ENCODE assay signal across 11 cellular contexts in genomic region chr18:8949206-8949605, GRCh38.
DNase-seq lines count a peak whose midpoint lies in the region; ATAC-seq, FAIRE-seq and TF ChIP-seq lines count a peak whose summit lies in the region.
"Had no signal": no experiment of that assay in that cellular context is flagged by ENCODE, and none has a peak within 500 bp of the region (broad histone marks: within the 10 kb centered on the region; RNA-seq: fewer than 3 reads in every experiment).

No MANE protein-coding gene starts in this region.

- peak overlapping the region; percentile 70 to 91 (median 84) for H3K4me2 ChIP-seq in BLaER1 treated with 17β-estradiol and CSF1 and Interleukin-3, amounts not matched to agents 10 nM and 100 nM
- H3K4me2 ChIP-seq in astrocyte (ENCODE audit: low read length) (peak overlapping the region; percentile 77), neuronal stem cell (ENCODE audit: insufficient read depth, low read length, poor library complexity, severe bottlenecking) (no peak overlapping the region)

- no peak overlapping the region for H3K4me3 Mint-ChIP-seq in astrocyte (ENCODE audit: unreplicated experiment)
- H3K4me3 Mint-ChIP-seq in naive thymus-derived CD8-positive, alpha-beta T cell = no peak overlapping the region
- H3K4me3 Mint-ChIP-seq: natural killer cell treated with Interleukin-12 subunit alpha and Interleukin-12 subunit beta and Interleukin-15 and Interleukin-18, amount 100 ng/mL, for 72 hours had no signal

- no peak for TF ChIP-seq CTCF in astrocyte (IDR thresholded peaks at IDR 0.05; ENCODE audit: insufficient read depth, low read depth, low read length)

- no peaks in the 10 kb centered on the region for H3K79me2 ChIP-seq in astrocyte (ENCODE audit: insufficient read depth, low read length)

- no peak overlapping the region for H4K91ac ChIP-seq in neuronal stem cell (ENCODE audit: low read depth, low read length, poor library complexity)

- no peak overlapping the region for H4K8ac ChIP-seq in neuronal stem cell (ENCODE audit: low read depth, low read length)

- WGBS in neuronal stem cell (ENCODE audit: extremely low coverage in 2 of 2, insufficient read length in 2 of 2, insufficient replicate concordance in 1 of 2), 2 donors = no CpG with 5 or more reads among the region's 13 CpGs

- peak overlapping the region in 9 of 11 experiments; percentile 1 to 57 (median 35); a peak in 14 of 22 replicates for H3K9ac ChIP-seq in BLaER1 treated with 17β-estradiol and CSF1 and Interleukin-3, amounts not matched to agents 10 nM and 100 nM
- H3K9ac ChIP-seq in astrocyte (ENCODE audit: low read length) (peak overlapping the region; percentile 68), neuronal stem cell (ENCODE audit: low read depth, low read length, poor library complexity) (no peak overlapping the region)

- peak overlapping the region; percentile 46 for H2AFZ ChIP-seq in astrocyte (ENCODE audit: low read depth, low read length)
- peak overlapping the region; percentile 19 for H2AFZ ChIP-seq in neuronal stem cell (ENCODE audit: low read length)

- no peak overlapping the region for H3K23ac ChIP-seq in neuronal stem cell (ENCODE audit: low read depth, low read length, poor library complexity)

- no peaks in the 10 kb centered on the region for H3K27me3 Mint-ChIP-seq in astrocyte (ENCODE audit: low read depth, unreplicated experiment)
- H3K27me3 Mint-ChIP-seq in naive thymus-derived CD8-positive, alpha-beta T cell = peaks cover 0 to 6% (median 0%) of the 10 kb centered on the region in 5 donors

- H3K14ac ChIP-seq in neuronal stem cell (ENCODE audit: low read length) = no peak overlapping the region

- peaks cover 9 to 32% (median 29%) of the 10 kb centered on the region in 11 experiments; a peak in 21 of 22 replicates for H3K9me3 ChIP-seq in BLaER1 treated with 17β-estradiol and CSF1 and Interleukin-3, amounts not matched to agents 10 nM and 100 nM (replicated peaks in 1 of 11)
- peaks cover 5% of the 10 kb centered on the region for H3K9me3 ChIP-seq in astrocyte (ENCODE audit: insufficient read depth, low read depth, low read length)
- peaks cover 2 to 10% of the 10 kb centered on the region in 2 donors for H3K9me3 ChIP-seq in neuronal stem cell (replicated peaks in 1 of 2; ENCODE audit: control insufficient read depth in 2 of 2, insufficient read depth in 1 of 2, low read depth in 1 of 2, low read length in 2 of 2)

- H2BK15ac ChIP-seq in neuronal stem cell (ENCODE audit: low read length) = no peak overlapping the region

- H3K4me1 Mint-ChIP-seq in astrocyte (ENCODE audit: low read depth, unreplicated experiment) = peaks cover 35% of the 10 kb centered on the region
- H3K4me1 Mint-ChIP-seq in naive thymus-derived CD8-positive, alpha-beta T cell = peaks cover 11 to 37% (median 13%) of the 10 kb centered on the region in 4 donors

- no peak for FAIRE-seq in astrocyte (lab: Jason Lieb, UNC)
- FAIRE-seq: GM19239 had no signal

- no peak overlapping the region for H2BK120ac ChIP-seq in neuronal stem cell (ENCODE audit: low read depth, low read length)

- peaks cover 5% of the 10 kb centered on the region for H3K36me3 Mint-ChIP-seq in astrocyte (ENCODE audit: low read depth, unreplicated experiment)
- no peaks in the 10 kb centered on the region for H3K36me3 Mint-ChIP-seq in naive thymus-derived CD8-positive, alpha-beta T cell
- H3K36me3 Mint-ChIP-seq: natural killer cell treated with Interleukin-12 subunit alpha and Interleukin-12 subunit beta and Interleukin-15 and Interleukin-18, amount 100 ng/mL, for 72 hours had no signal

- no peaks in the 10 kb centered on the region for H4K20me1 ChIP-seq in BLaER1 treated with 17β-estradiol and CSF1 and Interleukin-3, amounts not matched to agents 10 nM and 100 nM
- no peaks in the 10 kb centered on the region for H4K20me1 ChIP-seq in astrocyte (ENCODE audit: insufficient read depth, low read length)

- peak overlapping the region; percentile 81 for H3K27ac Mint-ChIP-seq in astrocyte (ENCODE audit: unreplicated experiment)
- no peak overlapping the region for H3K27ac Mint-ChIP-seq in naive thymus-derived CD8-positive, alpha-beta T cell
- H3K27ac Mint-ChIP-seq: natural killer cell treated with Interleukin-12 subunit alpha and Interleukin-12 subunit beta and Interleukin-15 and Interleukin-18, amount 100 ng/mL, for 72 hours had no signal

- peaks cover 23% of the 10 kb centered on the region for H3K9me3 Mint-ChIP-seq in astrocyte (ENCODE audit: unreplicated experiment)
- H3K9me3 Mint-ChIP-seq in naive thymus-derived CD8-positive, alpha-beta T cell = peaks cover 0 to 10% (median 0%) of the 10 kb centered on the region in 9 donors
- H3K9me3 Mint-ChIP-seq: natural killer cell treated with Interleukin-12 subunit alpha and Interleukin-12 subunit beta and Interleukin-15 and Interleukin-18, amount 100 ng/mL, for 72 hours had no signal

- H2BK5ac ChIP-seq in neuronal stem cell (ENCODE audit: low read length) = no peak overlapping the region

- H3K4me3 ChIP-seq in BLaER1 treated with 17β-estradiol and CSF1 and Interleukin-3, amounts not matched to agents 10 nM and 100 nM = peak overlapping the region; percentile 3 to 52 (median 33); a peak in 14 of 20 replicates
- peak overlapping the region; percentile 22 for H3K4me3 ChIP-seq in astrocyte (ENCODE audit: insufficient read depth, low read depth, low read length)
- no peak overlapping the region for H3K4me3 ChIP-seq in neuronal stem cell (ENCODE audit: low read length in 2 of 2)
- H3K4me3 ChIP-seq: SK-N-MC had no signal

- H3K27me3 ChIP-seq in BLaER1 treated with 17β-estradiol and CSF1 and Interleukin-3, amounts not matched to agents 10 nM and 100 nM = peaks cover 0 to 9% (median 0%) of the 10 kb centered on the region in 11 experiments; a peak in 3 of 22 replicates
- H3K27me3 ChIP-seq in astrocyte (ENCODE audit: insufficient read depth, low read length) (no peaks in the 10 kb centered on the region), neuronal stem cell (ENCODE audit: control insufficient read depth in 3 of 3, insufficient read depth in 3 of 3, low read depth in 1 of 3, low read length in 3 of 3) (no peaks in the 10 kb centered on the region)

- H2AK5ac ChIP-seq in neuronal stem cell (ENCODE audit: low read depth, low read length) = no peak overlapping the region

- H3K36me3 ChIP-seq in BLaER1 treated with 17β-estradiol and CSF1 and Interleukin-3, amounts not matched to agents 10 nM and 100 nM = peaks cover 0 to 7% (median 0%) of the 10 kb centered on the region in 11 experiments; a peak in 1 of 22 replicates
- H3K36me3 ChIP-seq in astrocyte (ENCODE audit: insufficient read depth, low read length) (no peaks in the 10 kb centered on the region), neuronal stem cell (replicated peaks in 1 of 2; ENCODE audit: control insufficient read depth in 2 of 2, insufficient read depth in 2 of 2, low read length in 2 of 2) (no peaks in the 10 kb centered on the region)

- DNase-seq in NCI-H1694 (lab: John Stamatoyannopoulos, UW) (peak; percentile 51), astrocyte (ENCODE audit: low read depth) (peak; percentile 49), neuronal stem cell (ENCODE audit: low spot score) (no peak), kidney tubule cell (ENCODE audit: low spot score) (no peak)
- DNase-seq in naive thymus-derived CD8-positive, alpha-beta T cell = no peak

- H3K4me1 ChIP-seq in BLaER1 treated with 17β-estradiol and CSF1 and Interleukin-3, amounts not matched to agents 10 nM and 100 nM = peaks cover 34 to 83% (median 65%) of the 10 kb centered on the region in 10 experiments
- H3K4me1 ChIP-seq in astrocyte (ENCODE audit: insufficient read depth, low read length) = peaks cover 42% of the 10 kb centered on the region
- H3K4me1 ChIP-seq in neuronal stem cell (ENCODE audit: control insufficient read depth in 2 of 2, insufficient read depth in 1 of 2, low read depth in 1 of 2, low read length in 2 of 2) = peaks cover 7 to 9% of the 10 kb centered on the region in 2 donors

- H3K4ac ChIP-seq in neuronal stem cell (ENCODE audit: low read length) = no peak overlapping the region

- H3K27ac ChIP-seq in BLaER1 treated with 17β-estradiol and CSF1 and Interleukin-3, amounts not matched to agents 10 nM and 100 nM = peak overlapping the region in 9 of 11 experiments; percentile 1 to 67 (median 29); a peak in 11 of 22 replicates
- H3K27ac ChIP-seq in astrocyte (ENCODE audit: low read depth, low read length) (peak overlapping the region; percentile 77), neuronal stem cell (replicated peaks; ENCODE audit: low read length) (no peak overlapping the region)
- H3K27ac ChIP-seq: SK-N-MC had no signal

- H3K18ac ChIP-seq in neuronal stem cell (ENCODE audit: low read length) = peak overlapping the region; percentile 78

- ATAC-seq in GM18502 (IDR thresholded peaks at IDR 0.05; ENCODE audit: poor library complexity, unreplicated experiment) (no peak), GM19328 (IDR thresholded peaks at IDR 0.05; ENCODE audit: unreplicated experiment) (no peak)
- ATAC-seq in naive thymus-derived CD8-positive, alpha-beta T cell = no peak

- H2BK12ac ChIP-seq in neuronal stem cell (ENCODE audit: low read length) = no peak overlapping the region

- H3K79me1 ChIP-seq in neuronal stem cell (ENCODE audit: low read depth, low read length) = no peaks in the 10 kb centered on the region

- POLR2A ChIA-PET in naive thymus-derived CD8-positive, alpha-beta T cell (lab: Charles Lee) = no interaction called here

Comparison
In these comparisons a context has a peak if more than half of its experiments do, and no peak if none do; other contexts are left out.
1. H3K4me3 ChIP-seq: peak in BLaER1 treated with 17β-estradiol and CSF1 and Interleukin-3, amounts not matched to agents 10 nM and 100 nM (10 of 10) and astrocyte (single experiment); none in neuronal stem cell (0 of 2).
2. DNase-seq: peak in NCI-H1694 (single experiment) and astrocyte (single experiment); none in neuronal stem cell (single experiment), kidney tubule cell (single experiment) and naive thymus-derived CD8-positive, alpha-beta T cell (0 of 10).